1 cellular context compared by ENCODE assay signal in the genomic region with DNA sequence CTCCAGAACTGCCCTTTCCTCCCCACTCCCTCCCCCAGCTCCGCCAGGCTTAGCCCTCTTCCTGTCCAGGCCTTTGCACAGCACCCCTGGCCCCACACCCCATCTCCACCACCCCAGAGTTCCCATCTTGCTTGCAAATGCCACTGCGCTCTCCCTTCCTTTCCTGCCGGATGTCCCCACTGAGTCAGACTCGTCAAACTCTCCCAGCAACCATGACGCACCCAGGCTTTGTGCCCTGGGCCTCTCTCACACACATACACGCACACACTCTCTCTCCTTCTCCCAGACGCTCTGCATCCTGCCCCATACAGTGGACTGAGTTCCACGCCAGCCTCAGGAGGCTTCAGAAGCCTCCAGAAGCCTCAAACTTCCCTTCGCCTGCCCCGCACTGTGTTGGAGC.
A peak's percentile ranks its signal among the peaks of the same experiment; 100 is the strongest.
TF ChIP-seq lines count a peak whose summit lies in the region.

No MANE protein-coding gene starts in this region.

TF ChIP-seq in endothelial cell of umbilical vein, 7 proteins besides CTCF, POLR2A, EP300 and RAD21:
- TF ChIP-seq, protein P1, sequence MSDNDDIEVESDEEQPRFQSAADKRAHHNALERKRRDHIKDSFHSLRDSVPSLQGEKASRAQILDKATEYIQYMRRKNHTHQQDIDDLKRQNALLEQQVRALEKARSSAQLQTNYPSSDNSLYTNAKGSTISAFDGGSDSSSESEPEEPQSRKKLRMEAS (IDR thresholded peaks at IDR 0.05; ENCODE audit: insufficient read depth, insufficient read length), result peak; percentile 7
- TF ChIP-seq MYC (IDR thresholded peaks at IDR 0.05; ENCODE audit: low read depth, low read length) (no peak), FOS (IDR thresholded peaks at IDR 0.05; ENCODE audit: borderline replicate concordance, insufficient read depth, low read length) (peak; percentile 93), EZH2 (IDR thresholded peaks at IDR 0.05; ENCODE audit: borderline replicate concordance, low read depth, low read length, severe bottlenecking) (no peak), JUN (IDR thresholded peaks at IDR 0.05; ENCODE audit: borderline replicate concordance, insufficient read depth, insufficient read length, low read depth) (peak; percentile 91), GATA2 (IDR thresholded peaks at IDR 0.05; ENCODE audit: insufficient read depth, insufficient read length, low read depth, low read length) (no peak), POLR2AphosphoS5 (IDR thresholded peaks at IDR 0.05; ENCODE audit: insufficient read depth, low read depth, low read length) (peak; percentile 90)
